36 cellular contexts compared by ENCODE assay signal in genomic region chr2:77508511-77508910, GRCh38. TPM values are rescaled to one million over a fixed set of nuclear protein-coding genes. Genes with fewer than 3 reads are reported as not detected.
"Had no signal": no experiment of that assay in that cellular context is flagged by ENCODE, and none has a peak within 500 bp of the region (broad histone marks: within the 10 kb centered on the region; RNA-seq: fewer than 3 reads in every experiment).

No MANE protein-coding gene starts in this region.

- ATAC-seq: activated CD4-positive, alpha-beta T cell treated with anti-CD3 and anti-CD28 coated beads for 36 hours; activated CD4-positive, CD25-positive, alpha-beta regulatory T cell treated with anti-CD3 and anti-CD28 coated beads, Interleukin-2, amount 50 U/mL, for 24 hours; activated CD8-positive, alpha-beta memory T cell treated with anti-CD3 and anti-CD28 coated beads, Interleukin-2, amount 10 ng/mL, durations not matched to agents 7 days and 5 days; activated CD8-positive, alpha-beta T cell treated with anti-CD3 and anti-CD28 coated beads, Interleukin-2, amount 10 ng/mL, durations not matched to agents 7 days and 5 days; activated naive CD4-positive, alpha-beta T cell treated with anti-CD3 and anti-CD28 coated beads, Interleukin-2, amount 50 U/mL, for 72 hours; activated T-cell treated with anti-CD3 and anti-CD28 coated beads, Interleukin-2, amount 50 U/mL, for 4 hours; activated T-cell treated with anti-CD3 and anti-CD28 coated beads, Interleukin-2, amount 50 U/mL, for 72 hours; activated T-helper 17 cell treated with anti-CD3 and anti-CD28 coated beads, Interleukin-2, amount 50 U/mL, for 72 hours; body of pancreas had no signal

- H3K27ac ChIP-seq: adrenal gland, body of pancreas, brain microvascular endothelial cell, breast epithelium, WERI-Rb-1 had no signal

- H3K36me3 ChIP-seq: adrenal gland, brain microvascular endothelial cell, breast epithelium, WERI-Rb-1 had no signal

- H3K27me3 ChIP-seq: adrenal gland, body of pancreas, brain microvascular endothelial cell, breast epithelium had no signal

- H3K4me3 ChIP-seq: adrenal gland, body of pancreas, breast epithelium had no signal

- FAIRE-seq: astrocyte had no signal

- H3K9me3 ChIP-seq: body of pancreas, breast epithelium had no signal

- DNase-seq: activated CD4-positive, alpha-beta memory T cell treated with anti-CD3 and anti-CD28 coated beads, Interleukin-2, amount 10 ng/mL, durations not matched to agents 7 days and 5 days; activated CD4-positive, alpha-beta T cell treated with anti-CD3 and anti-CD28 coated beads for 1 hour; activated CD4-positive, alpha-beta T cell treated with anti-CD3 and anti-CD28 coated beads for 36 hours; activated CD4-positive, alpha-beta T cell treated with anti-CD3 and anti-CD28 coated beads for 48 hours; activated CD4-positive, alpha-beta T cell treated with anti-CD3 and anti-CD28 coated beads, Interleukin-2, amount 10 ng/mL, durations not matched to agents 7 days and 5 days; activated CD4-positive, alpha-beta T cell treated with anti-CD3 and anti-CD28 coated beads, Interleukin-2, amount 50 U/mL, for 48 hours; activated CD4-positive, CD25-positive, alpha-beta regulatory T cell; activated CD8-positive, alpha-beta memory T cell treated with anti-CD3 and anti-CD28 coated beads for 24 hours; activated CD8-positive, alpha-beta memory T cell treated with anti-CD3 and anti-CD28 coated beads, Interleukin-2, amount 10 ng/mL, durations not matched to agents 7 days and 5 days; activated CD8-positive, alpha-beta memory T cell treated with anti-CD3 and anti-CD28 coated beads, Interleukin-2, amount 50 U/mL, for 48 hours; activated CD8-positive, alpha-beta T cell treated with anti-CD3 and anti-CD28 coated beads, Interleukin-2, amount 10 ng/mL, durations not matched to agents 7 days and 5 days; activated effector memory CD4-positive, alpha-beta T cell treated with anti-CD3 and anti-CD28 coated beads, Interleukin-2, amount 50 U/mL, for 16 hours; activated gamma-delta T cell treated with Interleukin-2 at 50 U/mL for 16 hours; activated naive CD4-positive, alpha-beta T cell; activated naive CD4-positive, alpha-beta T cell treated with anti-CD3 and anti-CD28 coated beads for 36 hours; activated naive CD4-positive, alpha-beta T cell treated with anti-CD3 and anti-CD28 coated beads, Interleukin-2, amount 50 U/mL, for 16 hours; activated naive CD8-positive, alpha-beta T cell treated with anti-CD3 and anti-CD28 coated beads for 36 hours; activated T-cell treated with anti-CD3 and anti-CD28 coated beads, Interleukin-2, amount 50 U/mL, for 1 hour; activated T-cell treated with anti-CD3 and anti-CD28 coated beads, Interleukin-2, amount 50 U/mL, for 4 hours; activated T-cell treated with anti-CD3 and anti-CD28 coated beads, Interleukin-2, amount 50 U/mL, for 72 hours; adrenal gland; amniotic stem cell; aorta; body of pancreas; brain microvascular endothelial cell; central memory CD4-positive, alpha-beta T cell; T-helper 1 cell; T-helper 2 cell; T-helper 9 cell; WERI-Rb-1 had no signal

- H3K4me1 ChIP-seq: adrenal gland, body of pancreas, breast epithelium had no signal

RNA-seq across cellular contexts. Expression of gene LRRTM4, which starts 13.7 kb away (rescaled TPM):
- total RNA-seq: activated CD4-positive, alpha-beta memory T cell treated with anti-CD3 and anti-CD28 coated beads, Interleukin-2, amount 10 ng/mL, durations not matched to agents 7 days and 5 days; activated CD4-positive, alpha-beta T cell treated with anti-CD3 and anti-CD28 coated beads for 36 hours; activated CD4-positive, alpha-beta T cell treated with anti-CD3 and anti-CD28 coated beads, Interleukin-2, amount 10 ng/mL, durations not matched to agents 7 days and 5 days; activated CD8-positive, alpha-beta memory T cell treated with anti-CD3 and anti-CD28 coated beads, Interleukin-2, amount 10 ng/mL, durations not matched to agents 7 days and 5 days; activated CD8-positive, alpha-beta T cell treated with anti-CD3 and anti-CD28 coated beads, Interleukin-2, amount 10 ng/mL, durations not matched to agents 7 days and 5 days; activated naive CD4-positive, alpha-beta T cell treated with anti-CD3 and anti-CD28 coated beads for 36 hours; activated naive CD4-positive, alpha-beta T cell treated with anti-CD3 and anti-CD28 coated beads, Interleukin-2, amount 50 U/mL, for 72 hours; activated naive CD8-positive, alpha-beta T cell treated with anti-CD3 and anti-CD28 coated beads for 36 hours; activated T-cell treated with anti-CD3 and anti-CD28 coated beads, Interleukin-2, amount 50 U/mL, for 4 hours; activated T-cell treated with anti-CD3 and anti-CD28 coated beads, Interleukin-2, amount 50 U/mL, for 72 hours; activated T-helper 1 cell treated with anti-CD3 and anti-CD28 coated beads, Interleukin-12 subunit alpha, Interleukin-12 subunit beta, Interleukin-2, Interleukin-4 antibody, amounts not matched to agents 30 ng/mL and 10 ng/mL and 1 ng/mL, durations not matched to agents 14 hours and 24 hours and 36 hours; activated T-helper 17 cell treated with anti-CD3 and anti-CD28 coated beads, Interleukin-2, amount 50 U/mL, for 72 hours had no signal
- polyA plus RNA-seq: aorta had no signal
